In genomic region chr2:65357095-65357958, GRCh38 we compare ENCODE assay signal across 9 cellular contexts.
DNase-seq lines count a peak whose midpoint lies in the region; ATAC-seq and TF ChIP-seq lines count a peak whose summit lies in the region.
"Had no signal": no experiment of that assay in that cellular context is flagged by ENCODE, and none has a peak within 500 bp of the region (broad histone marks: within the 10 kb centered on the region; RNA-seq: fewer than 3 reads in every experiment).

No MANE protein-coding gene starts in this region.

- peaks cover 21% of the 10 kb centered on the region for H3K27me3 Mint-ChIP-seq in activated CD8-positive, alpha-beta memory T cell treated with anti-CD3 and anti-CD28 coated beads, Interleukin-2, amount 10 ng/mL, durations not matched to agents 7 days and 5 days

- CTCF ChIA-PET in activated CD8-positive, alpha-beta memory T cell treated with anti-CD3 and anti-CD28 coated beads, Interleukin-2, amount 10 ng/mL, durations not matched to agents 7 days and 5 days (lab: Charles Lee): interaction anchor here (1.1 to 1.9 kb wide), 2 partner anchors 35 to 57 kb away, joined by 3 to 4 read pairs; no protein-coding TSS in a partner anchor

- ATAC-seq in activated CD8-positive, alpha-beta memory T cell treated with anti-CD3 and anti-CD28 coated beads, Interleukin-2, amount 10 ng/mL, durations not matched to agents 7 days and 5 days: no peak
- ATAC-seq in HG02610 (IDR thresholded peaks at IDR 0.05; ENCODE audit: unreplicated experiment): peak; percentile 56
- peak; percentile 74 for ATAC-seq in stimulated activated effector memory CD8-positive, alpha-beta T cell treated with anti-CD3 and anti-CD28 coated beads, Interleukin-12 subunit alpha, Interleukin-12 subunit beta, amount 100 ng/mL, for 72 hours

- no peak for TF ChIP-seq CTCF in MM.1S (IDR thresholded peaks at IDR 0.05; ENCODE audit: low read length)

- H2BK5ac ChIP-seq in trophoblast cell (ENCODE audit: low read depth, low read length, poor library complexity): no peak overlapping the region

- H3K4me3 ChIP-seq in MM.1S (ENCODE audit: low read length): peak overlapping the region; percentile 46
- no peak overlapping the region for H3K4me3 ChIP-seq in effector memory CD4-positive, alpha-beta T cell (ENCODE audit: insufficient read depth, low read depth, low read length, poor library complexity, severe bottlenecking)
- no peak overlapping the region for H3K4me3 ChIP-seq in trophoblast cell (ENCODE audit: low read depth, low read length)
- H3K4me3 ChIP-seq: uterus had no signal

- H3K23ac ChIP-seq in trophoblast cell (ENCODE audit: low read length): no peak overlapping the region

- peak overlapping the region; percentile 93 for H3K4me2 ChIP-seq in MM.1S (ENCODE audit: low read depth, low read length)
- H3K4me2 ChIP-seq in trophoblast cell (ENCODE audit: low read length): no peak overlapping the region

- no peaks in the 10 kb centered on the region for H3K9me3 ChIP-seq in MM.1S (replicated peaks; ENCODE audit: insufficient read depth, low read length)
- no peaks in the 10 kb centered on the region for H3K9me3 ChIP-seq in effector memory CD4-positive, alpha-beta T cell (ENCODE audit: control insufficient read depth, low read length)
- H3K9me3 ChIP-seq in trophoblast cell (ENCODE audit: insufficient read depth, low read depth, low read length): no peaks in the 10 kb centered on the region
- H3K9me3 ChIP-seq: uterus had no signal

- H3K4me3 Mint-ChIP-seq in activated CD8-positive, alpha-beta memory T cell treated with anti-CD3 and anti-CD28 coated beads, Interleukin-2, amount 10 ng/mL, durations not matched to agents 7 days and 5 days: no peak overlapping the region
- peak overlapping the region; percentile 10 for H3K4me3 Mint-ChIP-seq in stimulated activated effector memory CD8-positive, alpha-beta T cell treated with anti-CD3 and anti-CD28 coated beads, Interleukin-12 subunit alpha, Interleukin-12 subunit beta, amount 100 ng/mL, for 72 hours

- no peaks in the 10 kb centered on the region for H3K36me3 Mint-ChIP-seq in activated CD8-positive, alpha-beta memory T cell treated with anti-CD3 and anti-CD28 coated beads, Interleukin-2, amount 10 ng/mL, durations not matched to agents 7 days and 5 days
- H3K36me3 Mint-ChIP-seq in stimulated activated effector memory CD8-positive, alpha-beta T cell treated with anti-CD3 and anti-CD28 coated beads, Interleukin-12 subunit alpha, Interleukin-12 subunit beta, amount 100 ng/mL, for 72 hours: no peaks in the 10 kb centered on the region

- H3K4me1 ChIP-seq in MM.1S (ENCODE audit: low read length): peaks cover 50% of the 10 kb centered on the region
- no peaks in the 10 kb centered on the region for H3K4me1 ChIP-seq in effector memory CD4-positive, alpha-beta T cell (ENCODE audit: control insufficient read depth, insufficient read depth, low read length, poor library complexity, severe bottlenecking)
- peaks cover 0 to 5% of the 10 kb centered on the region in 2 experiments for H3K4me1 ChIP-seq in trophoblast cell (ENCODE audit: control insufficient read depth in 1 of 2, insufficient read depth in 2 of 2, low read length in 2 of 2)
- H3K4me1 ChIP-seq: uterus had no signal

- no peaks in the 10 kb centered on the region for H3K27me3 ChIP-seq in MM.1S (replicated peaks; ENCODE audit: insufficient read depth, low read length)
- H3K27me3 ChIP-seq in effector memory CD4-positive, alpha-beta T cell (replicated peaks; ENCODE audit: control insufficient read depth, insufficient read depth, low read length, poor library complexity, severe bottlenecking): no peaks in the 10 kb centered on the region
- no peaks in the 10 kb centered on the region for H3K27me3 ChIP-seq in trophoblast cell (ENCODE audit: insufficient read depth, low read length)
- H3K27me3 ChIP-seq: uterus had no signal

- no peak overlapping the region for H3K4ac ChIP-seq in trophoblast cell (ENCODE audit: low read depth, low read length)

- no peak overlapping the region for H2AFZ ChIP-seq in MM.1S (ENCODE audit: low read length)
- H2AFZ ChIP-seq in trophoblast cell (ENCODE audit: insufficient read depth, low read length, poor library complexity): no peak overlapping the region

- H4K91ac ChIP-seq in trophoblast cell (ENCODE audit: low read depth, low read length): no peak overlapping the region

- H3K9ac ChIP-seq in MM.1S (ENCODE audit: low read length) (peak overlapping the region; percentile 63), trophoblast cell (ENCODE audit: low read length) (no peak overlapping the region)

- H4K20me1 ChIP-seq in MM.1S (ENCODE audit: insufficient read depth, low read length): no peaks in the 10 kb centered on the region; the same call in 1 of the 2 replicates

- H2AK5ac ChIP-seq in trophoblast cell (ENCODE audit: low read length): no peak overlapping the region

- no peaks in the 10 kb centered on the region for H3K9me2 ChIP-seq in MM.1S (replicated peaks; ENCODE audit: insufficient read depth, low read length)

- no peak overlapping the region for H4K8ac ChIP-seq in trophoblast cell (ENCODE audit: low read depth, low read length)

- H2BK120ac ChIP-seq in trophoblast cell (ENCODE audit: insufficient read depth, low read length, poor library complexity): no peak overlapping the region

- H3K18ac ChIP-seq in trophoblast cell (ENCODE audit: low read length): no peak overlapping the region

- H3K79me1 ChIP-seq in trophoblast cell (ENCODE audit: low read length): peaks cover 4% of the 10 kb centered on the region

- no peaks in the 10 kb centered on the region for H3K36me3 ChIP-seq in MM.1S (replicated peaks; ENCODE audit: insufficient read depth, low read length)
- H3K36me3 ChIP-seq in effector memory CD4-positive, alpha-beta T cell (ENCODE audit: control insufficient read depth, insufficient read depth, low read length): no peaks in the 10 kb centered on the region
- no peaks in the 10 kb centered on the region for H3K36me3 ChIP-seq in trophoblast cell (ENCODE audit: control insufficient read depth in 1 of 2, insufficient read depth in 2 of 2, low read length in 2 of 2)
- H3K36me3 ChIP-seq: uterus had no signal

- H3K79me2 ChIP-seq in MM.1S (ENCODE audit: low read length) (peaks cover 94% of the 10 kb centered on the region), trophoblast cell (ENCODE audit: control insufficient read depth, insufficient read depth, low read length, poor library complexity) (no peaks in the 10 kb centered on the region)

- H3K27ac ChIP-seq in MM.1S (ENCODE audit: low read length) (peak overlapping the region; percentile 92), trophoblast cell (ENCODE audit: low read depth, low read length) (no peak overlapping the region)
- H3K27ac ChIP-seq in effector memory CD4-positive, alpha-beta T cell (ENCODE audit: insufficient read depth, low read length, poor library complexity, severe bottlenecking): no peak overlapping the region
- H3K27ac ChIP-seq: uterus had no signal

- no peak for DNase-seq in activated CD8-positive, alpha-beta memory T cell treated with anti-CD3 and anti-CD28 coated beads, Interleukin-2, amount 10 ng/mL, durations not matched to agents 7 days and 5 days
- DNase-seq in activated CD8-positive, alpha-beta memory T cell treated with anti-CD3 and anti-CD28 coated beads, Interleukin-2, amount 50 U/mL, for 4 hours: no peak
- DNase-seq in MM.1S: no peak
- peak in 1 of 2 donors; percentile 45 for DNase-seq in stimulated activated effector memory CD8-positive, alpha-beta T cell treated with anti-CD3 and anti-CD28 coated beads, Interleukin-12 subunit alpha, Interleukin-12 subunit beta, amount 100 ng/mL, for 72 hours (ENCODE audit: low spot score in 2 of 2)
- no peak for DNase-seq in effector memory CD4-positive, alpha-beta T cell
- no peak for DNase-seq in OCI-M2 (lab: John Stamatoyannopoulos, UW; ENCODE audit: unreplicated experiment)
- DNase-seq in trophoblast cell: no peak
- DNase-seq: uterus had no signal

- H3K9me3 Mint-ChIP-seq in activated CD8-positive, alpha-beta memory T cell treated with anti-CD3 and anti-CD28 coated beads, Interleukin-2, amount 10 ng/mL, durations not matched to agents 7 days and 5 days (ENCODE audit: low read depth): no peaks in the 10 kb centered on the region
- H3K9me3 Mint-ChIP-seq in stimulated activated effector memory CD8-positive, alpha-beta T cell treated with anti-CD3 and anti-CD28 coated beads, Interleukin-12 subunit alpha, Interleukin-12 subunit beta, amount 100 ng/mL, for 72 hours: no peaks in the 10 kb centered on the region

- H3K14ac ChIP-seq in trophoblast cell (ENCODE audit: low read length): no peak overlapping the region

- peaks cover 29% of the 10 kb centered on the region for H3F3A ChIP-seq in MM.1S (ENCODE audit: insufficient read depth, low read length)

- no peak overlapping the region for H2BK12ac ChIP-seq in trophoblast cell (ENCODE audit: low read length)

- WGBS in trophoblast cell (ENCODE audit: extremely low coverage, insufficient coverage, insufficient read length): no CpG with 5 or more reads among the region's 9 CpGs

- H4K12ac ChIP-seq in trophoblast cell (ENCODE audit: low read depth, low read length): no peak overlapping the region

- H3K27ac Mint-ChIP-seq in activated CD8-positive, alpha-beta memory T cell treated with anti-CD3 and anti-CD28 coated beads, Interleukin-2, amount 10 ng/mL, durations not matched to agents 7 days and 5 days: peak overlapping the region; percentile 66
- H3K27ac Mint-ChIP-seq in stimulated activated effector memory CD8-positive, alpha-beta T cell treated with anti-CD3 and anti-CD28 coated beads, Interleukin-12 subunit alpha, Interleukin-12 subunit beta, amount 100 ng/mL, for 72 hours: no peak overlapping the region

- H3K4me1 Mint-ChIP-seq in activated CD8-positive, alpha-beta memory T cell treated with anti-CD3 and anti-CD28 coated beads, Interleukin-2, amount 10 ng/mL, durations not matched to agents 7 days and 5 days: peaks cover 58% of the 10 kb centered on the region
- H3K4me1 Mint-ChIP-seq in stimulated activated effector memory CD8-positive, alpha-beta T cell treated with anti-CD3 and anti-CD28 coated beads, Interleukin-12 subunit alpha, Interleukin-12 subunit beta, amount 100 ng/mL, for 72 hours: peaks cover 36% of the 10 kb centered on the region
